2 cellular contexts compared by ENCODE assay signal in genomic region chr5:173093597-173093996, GRCh38.
TF ChIP-seq lines count a peak whose summit lies in the region.

No MANE protein-coding gene starts in this region.

TF ChIP-seq in SK-N-SH treated with all-trans-retinoic acid at 6 μM for 48 hours, 23 proteins besides CTCF, POLR2A, EP300 and RAD21:
- TF ChIP-seq CSRNP3 (CRISPR knock-in tag; IDR thresholded peaks at IDR 0.05) = no peak
- no peak for TF ChIP-seq ARNTL (CRISPR knock-in tag; IDR thresholded peaks at IDR 0.05; ENCODE audit: borderline replicate concordance, low read depth)
- no peak for TF ChIP-seq BACH2 (CRISPR knock-in tag; IDR thresholded peaks at IDR 0.05; ENCODE audit: borderline replicate concordance)
- no peak for TF ChIP-seq TOX (CRISPR knock-in tag; IDR thresholded peaks at IDR 0.05; ENCODE audit: borderline replicate concordance)
- TF ChIP-seq CSDC2 (CRISPR knock-in tag; IDR thresholded peaks at IDR 0.05) = no peak
- no peak for TF ChIP-seq POU6F1 (CRISPR knock-in tag; IDR thresholded peaks at IDR 0.05; ENCODE audit: borderline replicate concordance, low read depth)
- no peak for TF ChIP-seq CREB5 (CRISPR knock-in tag; IDR thresholded peaks at IDR 0.05; ENCODE audit: low read depth)
- no peak for TF ChIP-seq ZC3H10 (CRISPR knock-in tag; IDR thresholded peaks at IDR 0.05)
- no peak for TF ChIP-seq ZFP3 (CRISPR knock-in tag; IDR thresholded peaks at IDR 0.05)

TF ChIP-seq in SK-N-SH, 30 proteins besides CTCF, POLR2A, EP300 and RAD21:
- TF ChIP-seq GATA2 (CRISPR knock-in tag; IDR thresholded peaks at IDR 0.05) (no peak), PBX3 (IDR thresholded peaks at IDR 0.05) (no peak), IRF3 (IDR thresholded peaks at IDR 0.05; ENCODE audit: low read depth, low read length) (no peak), GABPA (IDR thresholded peaks at IDR 0.05; ENCODE audit: low read depth) (no peak)
